In genomic region chr4:53601251-53601764, GRCh38 we compare ENCODE assay signal across 1 cellular context.
TF ChIP-seq lines count a peak whose summit lies in the region.

No MANE protein-coding gene starts in this region.

TF ChIP-seq in H1, 55 proteins besides CTCF, POLR2A, EP300 and RAD21 (continued from another document):
- TF ChIP-seq, protein P1, sequence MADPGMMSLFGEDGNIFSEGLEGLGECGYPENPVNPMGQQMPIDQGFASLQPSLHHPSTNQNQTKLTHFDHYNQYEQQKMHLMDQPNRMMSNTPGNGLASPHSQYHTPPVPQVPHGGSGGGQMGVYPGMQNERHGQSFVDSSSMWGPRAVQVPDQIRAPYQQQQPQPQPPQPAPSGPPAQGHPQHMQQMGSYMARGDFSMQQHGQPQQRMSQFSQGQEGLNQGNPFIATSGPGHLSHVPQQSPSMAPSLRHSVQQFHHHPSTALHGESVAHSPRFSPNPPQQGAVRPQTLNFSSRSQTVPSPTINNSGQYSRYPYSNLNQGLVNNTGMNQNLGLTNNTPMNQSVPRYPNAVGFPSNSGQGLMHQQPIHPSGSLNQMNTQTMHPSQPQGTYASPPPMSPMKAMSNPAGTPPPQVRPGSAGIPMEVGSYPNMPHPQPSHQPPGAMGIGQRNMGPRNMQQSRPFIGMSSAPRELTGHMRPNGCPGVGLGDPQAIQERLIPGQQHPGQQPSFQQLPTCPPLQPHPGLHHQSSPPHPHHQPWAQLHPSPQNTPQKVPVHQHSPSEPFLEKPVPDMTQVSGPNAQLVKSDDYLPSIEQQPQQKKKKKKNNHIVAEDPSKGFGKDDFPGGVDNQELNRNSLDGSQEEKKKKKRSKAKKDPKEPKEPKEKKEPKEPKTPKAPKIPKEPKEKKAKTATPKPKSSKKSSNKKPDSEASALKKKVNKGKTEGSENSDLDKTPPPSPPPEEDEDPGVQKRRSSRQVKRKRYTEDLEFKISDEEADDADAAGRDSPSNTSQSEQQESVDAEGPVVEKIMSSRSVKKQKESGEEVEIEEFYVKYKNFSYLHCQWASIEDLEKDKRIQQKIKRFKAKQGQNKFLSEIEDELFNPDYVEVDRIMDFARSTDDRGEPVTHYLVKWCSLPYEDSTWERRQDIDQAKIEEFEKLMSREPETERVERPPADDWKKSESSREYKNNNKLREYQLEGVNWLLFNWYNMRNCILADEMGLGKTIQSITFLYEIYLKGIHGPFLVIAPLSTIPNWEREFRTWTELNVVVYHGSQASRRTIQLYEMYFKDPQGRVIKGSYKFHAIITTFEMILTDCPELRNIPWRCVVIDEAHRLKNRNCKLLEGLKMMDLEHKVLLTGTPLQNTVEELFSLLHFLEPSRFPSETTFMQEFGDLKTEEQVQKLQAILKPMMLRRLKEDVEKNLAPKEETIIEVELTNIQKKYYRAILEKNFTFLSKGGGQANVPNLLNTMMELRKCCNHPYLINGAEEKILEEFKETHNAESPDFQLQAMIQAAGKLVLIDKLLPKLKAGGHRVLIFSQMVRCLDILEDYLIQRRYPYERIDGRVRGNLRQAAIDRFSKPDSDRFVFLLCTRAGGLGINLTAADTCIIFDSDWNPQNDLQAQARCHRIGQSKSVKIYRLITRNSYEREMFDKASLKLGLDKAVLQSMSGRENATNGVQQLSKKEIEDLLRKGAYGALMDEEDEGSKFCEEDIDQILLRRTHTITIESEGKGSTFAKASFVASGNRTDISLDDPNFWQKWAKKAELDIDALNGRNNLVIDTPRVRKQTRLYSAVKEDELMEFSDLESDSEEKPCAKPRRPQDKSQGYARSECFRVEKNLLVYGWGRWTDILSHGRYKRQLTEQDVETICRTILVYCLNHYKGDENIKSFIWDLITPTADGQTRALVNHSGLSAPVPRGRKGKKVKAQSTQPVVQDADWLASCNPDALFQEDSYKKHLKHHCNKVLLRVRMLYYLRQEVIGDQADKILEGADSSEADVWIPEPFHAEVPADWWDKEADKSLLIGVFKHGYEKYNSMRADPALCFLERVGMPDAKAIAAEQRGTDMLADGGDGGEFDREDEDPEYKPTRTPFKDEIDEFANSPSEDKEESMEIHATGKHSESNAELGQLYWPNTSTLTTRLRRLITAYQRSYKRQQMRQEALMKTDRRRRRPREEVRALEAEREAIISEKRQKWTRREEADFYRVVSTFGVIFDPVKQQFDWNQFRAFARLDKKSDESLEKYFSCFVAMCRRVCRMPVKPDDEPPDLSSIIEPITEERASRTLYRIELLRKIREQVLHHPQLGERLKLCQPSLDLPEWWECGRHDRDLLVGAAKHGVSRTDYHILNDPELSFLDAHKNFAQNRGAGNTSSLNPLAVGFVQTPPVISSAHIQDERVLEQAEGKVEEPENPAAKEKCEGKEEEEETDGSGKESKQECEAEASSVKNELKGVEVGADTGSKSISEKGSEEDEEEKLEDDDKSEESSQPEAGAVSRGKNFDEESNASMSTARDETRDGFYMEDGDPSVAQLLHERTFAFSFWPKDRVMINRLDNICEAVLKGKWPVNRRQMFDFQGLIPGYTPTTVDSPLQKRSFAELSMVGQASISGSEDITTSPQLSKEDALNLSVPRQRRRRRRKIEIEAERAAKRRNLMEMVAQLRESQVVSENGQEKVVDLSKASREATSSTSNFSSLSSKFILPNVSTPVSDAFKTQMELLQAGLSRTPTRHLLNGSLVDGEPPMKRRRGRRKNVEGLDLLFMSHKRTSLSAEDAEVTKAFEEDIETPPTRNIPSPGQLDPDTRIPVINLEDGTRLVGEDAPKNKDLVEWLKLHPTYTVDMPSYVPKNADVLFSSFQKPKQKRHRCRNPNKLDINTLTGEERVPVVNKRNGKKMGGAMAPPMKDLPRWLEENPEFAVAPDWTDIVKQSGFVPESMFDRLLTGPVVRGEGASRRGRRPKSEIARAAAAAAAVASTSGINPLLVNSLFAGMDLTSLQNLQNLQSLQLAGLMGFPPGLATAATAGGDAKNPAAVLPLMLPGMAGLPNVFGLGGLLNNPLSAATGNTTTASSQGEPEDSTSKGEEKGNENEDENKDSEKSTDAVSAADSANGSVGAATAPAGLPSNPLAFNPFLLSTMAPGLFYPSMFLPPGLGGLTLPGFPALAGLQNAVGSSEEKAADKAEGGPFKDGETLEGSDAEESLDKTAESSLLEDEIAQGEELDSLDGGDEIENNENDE (IDR thresholded peaks at IDR 0.05; ENCODE audit: insufficient replicate concordance, low read length) = no peak
- TF ChIP-seq CTBP2 (IDR thresholded peaks at IDR 0.05; ENCODE audit: borderline replicate concordance, insufficient read depth, insufficient read length, low read length) = no peak
- no peak for TF ChIP-seq PHF8 (conservative IDR thresholded peaks at IDR 0.05; ENCODE audit: low read depth, low read length)
- TF ChIP-seq FOSL1 (IDR thresholded peaks at IDR 0.05; ENCODE audit: insufficient read depth, low read depth, low read length) = no peak
- TF ChIP-seq SRF (IDR thresholded peaks at IDR 0.05; ENCODE audit: low read depth, low read length) = no peak
- no peak for TF ChIP-seq RFX5 (IDR thresholded peaks at IDR 0.05; ENCODE audit: borderline replicate concordance, low read depth, low read length)
- TF ChIP-seq ATF3 (IDR thresholded peaks at IDR 0.05; ENCODE audit: insufficient read depth, low read depth, low read length) = no peak
- TF ChIP-seq TEAD4 (IDR thresholded peaks at IDR 0.05; ENCODE audit: low read depth, low read length) = peak; percentile 80
- no peak for TF ChIP-seq MAFK (IDR thresholded peaks at IDR 0.05; ENCODE audit: low read depth, low read length)
- TF ChIP-seq TCF12 (IDR thresholded peaks at IDR 0.05; ENCODE audit: low read depth, low read length) = peak; percentile 83; the same call in 1 of the 2 replicates
- TF ChIP-seq SP2 (IDR thresholded peaks at IDR 0.05; ENCODE audit: low read length) = no peak
- TF ChIP-seq POLR2AphosphoS5 (IDR thresholded peaks at IDR 0.05; ENCODE audit: low read depth, low read length) = peak; percentile 49; the same call in 1 of the 2 replicates
- no peak for TF ChIP-seq CEBPB (IDR thresholded peaks at IDR 0.05; ENCODE audit: low read depth, low read length)
- no peak for TF ChIP-seq JUND (IDR thresholded peaks at IDR 0.05; ENCODE audit: low read length)
- peak; percentile 48; the same call in 1 of the 2 replicates for TF ChIP-seq E2F6 (IDR thresholded peaks at IDR 0.05)
- TF ChIP-seq MAX (IDR thresholded peaks at IDR 0.05) = peak; percentile 95
- TF ChIP-seq KDM1A (IDR thresholded peaks at IDR 0.05; ENCODE audit: borderline replicate concordance, low read length) = 0 out of 2 replicates have a peak, but pooled peaks have one; percentile 13
- TF ChIP-seq GTF2F1 (IDR thresholded peaks at IDR 0.05; ENCODE audit: borderline replicate concordance, low read depth, low read length) = no peak
- TF ChIP-seq ZNF274 (IDR thresholded peaks at IDR 0.05; ENCODE audit: borderline replicate concordance, extremely low read depth, low read length) = no peak
- TF ChIP-seq ASH2L (IDR thresholded peaks at IDR 0.05; ENCODE audit: low read length) = no peak
- TF ChIP-seq TAF1 (IDR thresholded peaks at IDR 0.05; ENCODE audit: low read depth, low read length) = no peak
